ENCODE assay signal across 12 cellular contexts in genomic region chr15:90418627-90419026, GRCh38. TPM values are rescaled to one million over a fixed set of nuclear protein-coding genes. Genes with fewer than 3 reads are reported as not detected.
DNase-seq lines count a peak whose midpoint lies in the region; ATAC-seq and TF ChIP-seq lines count a peak whose summit lies in the region.
"Had no signal": no experiment of that assay in that cellular context is flagged by ENCODE, and none has a peak within 500 bp of the region (broad histone marks: within the 10 kb centered on the region; RNA-seq: fewer than 3 reads in every experiment).

No MANE protein-coding gene starts in this region.

- POLR2A ChIA-PET in PC-9 (lab: Charles Lee; ENCODE audit: unreplicated experiment), result no interaction called here

- no TSS peak for BruUV-seq in PC-9 (replicated peaks; lab: Mats Ljungman, UMichigan)

- H3K4me3 ChIP-seq in BLaER1 treated with 17β-estradiol and CSF1 and Interleukin-3, amounts not matched to agents 10 nM and 100 nM, result no peak overlapping the region
- no peak overlapping the region for H3K4me3 ChIP-seq in PC-9
- H3K4me3 ChIP-seq in coronary artery, result no peak overlapping the region
- H3K4me3 ChIP-seq in foreskin fibroblast (ENCODE audit: low read depth in 1 of 2, low read length in 2 of 2), result no peak overlapping the region
- H3K4me3 ChIP-seq: SJCRH30 had no signal

- CTCF ChIA-PET in PC-9 (lab: Charles Lee), result no interaction called here

- ATAC-seq in HG03108 (IDR thresholded peaks at IDR 0.05; ENCODE audit: unreplicated experiment) (no peak), HG03469 (IDR thresholded peaks at IDR 0.05; ENCODE audit: unreplicated experiment) (no peak)
- ATAC-seq: left lobe of liver had no signal

- no peak overlapping the region for H2AFZ ChIP-seq in PC-9

- H3K4me3 Mint-ChIP-seq in osteocyte (ENCODE audit: unreplicated experiment), result no peak overlapping the region

- H3K9me3 Mint-ChIP-seq in osteocyte (ENCODE audit: unreplicated experiment), result no peaks in the 10 kb centered on the region

- DNase-seq in PC-9, result no peak
- no peak for DNase-seq in coronary artery (ENCODE audit: low spot score)
- no peak for DNase-seq in osteocyte (ENCODE audit: extremely low spot score, unreplicated experiment)
- no peak for DNase-seq in foreskin fibroblast
- DNase-seq in NCI-H1436 treated with DMSO at 0.1 percent for 48 hours (lab: John Stamatoyannopoulos, UW), result no peak
- DNase-seq: NCI-H510A, SJCRH30 had no signal

- intact Hi-C loops in PC-9 (cut with micrococcal nuclease; ENCODE audit: unreplicated experiment), result no loop called here

- peak overlapping the region in 4 of 11 experiments; percentile 1 to 40 (median 14); a peak in 5 of 22 replicates for H3K27ac ChIP-seq in BLaER1 treated with 17β-estradiol and CSF1 and Interleukin-3, amounts not matched to agents 10 nM and 100 nM
- H3K27ac ChIP-seq in PC-9 (peak overlapping the region; percentile 83), coronary artery (peak overlapping the region; percentile 19 to 42)
- H3K27ac ChIP-seq: C4-2B, SJCRH30 had no signal

- H3K27me3 Mint-ChIP-seq in osteocyte (ENCODE audit: unreplicated experiment), result no peaks in the 10 kb centered on the region

- H4K20me1 ChIP-seq in BLaER1 treated with 17β-estradiol and CSF1 and Interleukin-3, amounts not matched to agents 10 nM and 100 nM, result peaks cover 47 to 98% (median 57%) of the 10 kb centered on the region in 11 experiments
- H4K20me1 ChIP-seq in PC-9 (ENCODE audit: insufficient read depth), result peaks cover 6% of the 10 kb centered on the region; the same call in 1 of the 2 replicates

- peaks cover 6% of the 10 kb centered on the region for H3K36me3 Mint-ChIP-seq in osteocyte (ENCODE audit: unreplicated experiment)

- peaks cover 63% of the 10 kb centered on the region for H3K4me1 Mint-ChIP-seq in osteocyte (ENCODE audit: unreplicated experiment)

- H3K9me3 ChIP-seq in BLaER1 treated with 17β-estradiol and CSF1 and Interleukin-3, amounts not matched to agents 10 nM and 100 nM (replicated peaks in 1 of 11), result peaks cover 0 to 22% (median 21%) of the 10 kb centered on the region in 11 experiments; a peak in 20 of 22 replicates
- no peaks in the 10 kb centered on the region for H3K9me3 ChIP-seq in PC-9 (ENCODE audit: insufficient read depth, low read depth)

- H3K4me2 ChIP-seq in BLaER1 treated with 17β-estradiol and CSF1 and Interleukin-3, amounts not matched to agents 10 nM and 100 nM, result peak overlapping the region in 7 of 11 experiments; percentile 0 to 71 (median 25); a peak in 10 of 22 replicates
- H3K4me2 ChIP-seq in PC-9, result peak overlapping the region; percentile 67; the same call in 1 of the 2 replicates

- peaks cover 41 to 88% (median 56%) of the 10 kb centered on the region in 10 experiments for H3K4me1 ChIP-seq in BLaER1 treated with 17β-estradiol and CSF1 and Interleukin-3, amounts not matched to agents 10 nM and 100 nM
- peaks cover 60% of the 10 kb centered on the region for H3K4me1 ChIP-seq in PC-9 (replicated peaks; ENCODE audit: insufficient read depth)

- H3K9me2 ChIP-seq in PC-9 (ENCODE audit: insufficient read depth), result no peaks in the 10 kb centered on the region

- no peak overlapping the region for H3K9ac ChIP-seq in BLaER1 treated with 17β-estradiol and CSF1 and Interleukin-3, amounts not matched to agents 10 nM and 100 nM

- peaks cover 8 to 31% (median 14%) of the 10 kb centered on the region in 11 experiments; a peak in 19 of 22 replicates for H3K36me3 ChIP-seq in BLaER1 treated with 17β-estradiol and CSF1 and Interleukin-3, amounts not matched to agents 10 nM and 100 nM
- no peaks in the 10 kb centered on the region for H3K36me3 ChIP-seq in PC-9 (ENCODE audit: low read depth)
- H3K36me3 ChIP-seq: SJCRH30 had no signal

- H3K79me2 ChIP-seq in PC-9 (ENCODE audit: low read depth), result peaks cover 93% of the 10 kb centered on the region

- H3K27ac Mint-ChIP-seq in osteocyte (ENCODE audit: unreplicated experiment), result peak overlapping the region; percentile 90

- H3F3A ChIP-seq in PC-9 (ENCODE audit: insufficient read depth, low read depth), result peaks cover 36% of the 10 kb centered on the region

- H3K27me3 ChIP-seq in BLaER1 treated with 17β-estradiol and CSF1 and Interleukin-3, amounts not matched to agents 10 nM and 100 nM, result no peaks in the 10 kb centered on the region
- H3K27me3 ChIP-seq in PC-9 (ENCODE audit: insufficient read depth, low read depth), result no peaks in the 10 kb centered on the region
- H3K27me3 ChIP-seq: SJCRH30 had no signal

- no peak for TF ChIP-seq CTCF in PC-9 (conservative IDR thresholded peaks at IDR 0.05)
- TF ChIP-seq CTCF in coronary artery (IDR thresholded peaks at IDR 0.05), result no peak
- TF ChIP-seq CTCF in osteocyte (IDR thresholded peaks at IDR 0.05), result no peak
- no peak for TF ChIP-seq CTCF in foreskin fibroblast (IDR thresholded peaks at IDR 0.05; ENCODE audit: low read depth, low read length)

RNA-seq across cellular contexts. Expression of gene IQGAP1, which starts 30.6 kb away (rescaled TPM):
- total RNA-seq in PC-9 (2021), result 113 and 164 TPM in 2 replicates
- total RNA-seq in osteocyte, result 178 TPM in 2 replicates
